ENCODE assay signal across 16 cellular contexts in the genomic region with DNA sequence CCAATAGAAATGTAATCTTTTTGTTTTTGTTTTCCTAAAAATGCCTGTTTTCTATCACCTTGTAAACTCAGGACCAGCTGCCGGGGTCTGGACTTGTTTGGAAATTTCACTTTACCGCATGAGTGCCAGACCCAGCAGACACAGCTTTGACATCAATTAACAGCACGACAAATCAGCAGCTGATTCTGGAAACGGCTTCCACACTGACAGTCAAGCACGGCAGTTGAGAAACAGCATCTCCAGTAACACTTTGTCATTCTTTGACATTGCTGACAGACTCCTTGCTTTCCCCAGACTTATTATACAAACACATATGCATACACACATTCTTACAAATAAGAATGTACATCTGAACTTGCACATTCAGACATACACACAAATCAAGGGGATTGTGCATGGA.
"Had no signal": no experiment of that assay in that cellular context is flagged by ENCODE, and none has a peak within 500 bp of the region (broad histone marks: within the 10 kb centered on the region; RNA-seq: fewer than 3 reads in every experiment).

No MANE protein-coding gene starts in this region.

- H3K4me1 Mint-ChIP-seq: activated T-helper 17 cell treated with anti-CD3 and anti-CD28 coated beads, Interleukin-2, amount 50 U/mL, for 72 hours; memory B cell had no signal

- H3K36me3 ChIP-seq: upper lobe of left lung, WERI-Rb-1 had no signal

- H3K4me3 ChIP-seq: mucosa of descending colon, SK-N-MC, upper lobe of left lung had no signal

- H3K27ac ChIP-seq: SK-N-MC, upper lobe of left lung, WERI-Rb-1 had no signal

- DNase-seq: activated CD4-positive, alpha-beta T cell treated with anti-CD3 and anti-CD28 coated beads for 1 hour; activated CD4-positive, alpha-beta T cell treated with anti-CD3 and anti-CD28 coated beads, Interleukin-2, amount 50 U/mL, for 1 hour; activated CD8-positive, alpha-beta memory T cell treated with anti-CD3 and anti-CD28 coated beads, Interleukin-2, amount 50 U/mL, for 4 hours; activated naive CD4-positive, alpha-beta T cell; activated T-cell treated with anti-CD3 and anti-CD28 coated beads, Interleukin-2, amount 50 U/mL, for 24 hours; foreskin fibroblast; stimulated activated CD4-positive, alpha-beta T cell treated with anti-CD3 and anti-CD28 coated beads, Interleukin-12 subunit alpha, Interleukin-12 subunit beta, amount 100 ng/mL, for 4 hours; stimulated activated CD4-positive, alpha-beta T cell treated with anti-CD3 and anti-CD28 coated beads, Interleukin-4, amount 100 ng/mL, for 4 hours; stimulated activated naive CD8-positive, alpha-beta T cell treated with anti-CD3 and anti-CD28 coated beads, Interleukin-15, Interleukin-2, amounts not matched to agents 100 U/mL and 50 U/mL, for 24 hours; upper lobe of left lung; WERI-Rb-1 had no signal

- H3K27me3 Mint-ChIP-seq: activated naive CD8-positive, alpha-beta T cell; activated T-cell treated with anti-CD3 and anti-CD28 coated beads, Interleukin-2, amount 50 U/mL, for 24 hours; activated T-helper 17 cell treated with anti-CD3 and anti-CD28 coated beads, Interleukin-2, amount 50 U/mL, for 72 hours; memory B cell had no signal

- ATAC-seq: activated T-helper 17 cell treated with anti-CD3 and anti-CD28 coated beads, Interleukin-2, amount 50 U/mL, for 72 hours; stimulated activated naive CD8-positive, alpha-beta T cell treated with anti-CD3 and anti-CD28 coated beads, Interleukin-15, Interleukin-2, amounts not matched to agents 100 U/mL and 50 U/mL, for 24 hours had no signal

- H3K36me3 Mint-ChIP-seq: activated naive CD8-positive, alpha-beta T cell; memory B cell had no signal

- H3K27ac Mint-ChIP-seq: activated naive CD8-positive, alpha-beta T cell; activated T-cell treated with anti-CD3 and anti-CD28 coated beads, Interleukin-2, amount 50 U/mL, for 24 hours; activated T-helper 17 cell treated with anti-CD3 and anti-CD28 coated beads, Interleukin-2, amount 50 U/mL, for 72 hours; memory B cell had no signal

- H3K9me3 ChIP-seq: mucosa of descending colon had no signal

- H3K4me3 Mint-ChIP-seq: activated naive CD8-positive, alpha-beta T cell; activated T-cell treated with anti-CD3 and anti-CD28 coated beads, Interleukin-2, amount 50 U/mL, for 24 hours; activated T-helper 17 cell treated with anti-CD3 and anti-CD28 coated beads, Interleukin-2, amount 50 U/mL, for 72 hours; memory B cell had no signal

- H3K27me3 ChIP-seq: upper lobe of left lung had no signal

- H3K4me1 ChIP-seq: upper lobe of left lung had no signal
